ENCODE assay signal across 25 cellular contexts in the genomic region with DNA sequence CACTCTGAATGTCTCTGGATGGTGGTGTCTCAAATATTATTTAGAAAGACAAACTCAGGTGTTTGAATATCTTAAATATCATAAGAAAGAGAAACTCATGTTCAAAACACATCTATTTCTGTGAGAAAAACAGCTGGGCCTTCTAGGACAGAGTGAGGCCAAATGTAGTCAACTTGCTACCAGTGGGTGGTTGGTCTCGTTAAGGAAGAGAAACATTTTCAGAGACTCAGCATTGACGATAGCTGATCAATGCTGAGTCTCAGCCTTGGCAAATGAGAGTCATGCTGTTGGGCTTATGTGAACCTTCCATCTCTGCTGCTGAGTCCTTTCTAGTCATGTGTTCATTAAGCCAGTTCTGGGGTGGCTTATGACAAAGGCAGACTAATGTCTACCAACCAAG.
DNase-seq lines count a peak whose midpoint lies in the region; ATAC-seq, FAIRE-seq and TF ChIP-seq lines count a peak whose summit lies in the region.
"Had no signal": no experiment of that assay in that cellular context is flagged by ENCODE, and none has a peak within 500 bp of the region (broad histone marks: within the 10 kb centered on the region; RNA-seq: fewer than 3 reads in every experiment).

No MANE protein-coding gene starts in this region.

- H3K27me3 Mint-ChIP-seq in activated CD8-positive, alpha-beta T cell treated with anti-CD3 and anti-CD28 coated beads, Interleukin-2, amount 10 ng/mL, durations not matched to agents 7 days and 5 days (ENCODE audit: low read depth), result no peaks in the 10 kb centered on the region
- H3K27me3 Mint-ChIP-seq: T-cell had no signal

- no peak overlapping the region for H3K4me3 Mint-ChIP-seq in activated CD8-positive, alpha-beta T cell treated with anti-CD3 and anti-CD28 coated beads, Interleukin-2, amount 10 ng/mL, durations not matched to agents 7 days and 5 days
- H3K4me3 Mint-ChIP-seq: H9; T-cell; T-helper 2 cell treated with Interferon-gamma antibody and Interleukin-4, amounts not matched to agents 5 μg/mL and 100 μg/mL, for 36 hours had no signal

- H3K9me3 Mint-ChIP-seq in activated CD8-positive, alpha-beta T cell treated with anti-CD3 and anti-CD28 coated beads, Interleukin-2, amount 10 ng/mL, durations not matched to agents 7 days and 5 days (ENCODE audit: insufficient read depth), result no peaks in the 10 kb centered on the region
- H3K9me3 Mint-ChIP-seq: H9; T-helper 2 cell treated with Interferon-gamma antibody and Interleukin-4, amounts not matched to agents 5 μg/mL and 100 μg/mL, for 36 hours had no signal

- no peak overlapping the region for H3K27ac Mint-ChIP-seq in activated CD8-positive, alpha-beta T cell treated with anti-CD3 and anti-CD28 coated beads, Interleukin-2, amount 10 ng/mL, durations not matched to agents 7 days and 5 days
- H3K27ac Mint-ChIP-seq: H9; T-cell; T-helper 2 cell treated with Interferon-gamma antibody and Interleukin-4, amounts not matched to agents 5 μg/mL and 100 μg/mL, for 36 hours had no signal

- ATAC-seq in HG02852 (IDR thresholded peaks at IDR 0.05; ENCODE audit: unreplicated experiment), result peak; percentile 87
- ATAC-seq in activated CD8-positive, alpha-beta T cell treated with anti-CD3 and anti-CD28 coated beads, Interleukin-2, amount 10 ng/mL, durations not matched to agents 7 days and 5 days, result no peak
- ATAC-seq: GM12878, Panc1, T-cell had no signal

- H3K9me3 ChIP-seq in tibial artery, result no peaks in the 10 kb centered on the region

- H3K4me1 Mint-ChIP-seq in activated CD8-positive, alpha-beta T cell treated with anti-CD3 and anti-CD28 coated beads, Interleukin-2, amount 10 ng/mL, durations not matched to agents 7 days and 5 days (ENCODE audit: low read depth), result no peaks in the 10 kb centered on the region
- H3K4me1 Mint-ChIP-seq: T-cell had no signal

- FAIRE-seq in HTR-8/SVneo (lab: Jason Lieb, UNC), result no peak
- FAIRE-seq: GM12878, GM19239 had no signal

- TF ChIP-seq CTCF in GM12865 (IDR thresholded peaks at IDR 0.05; ENCODE audit: insufficient read depth, low read depth, low read length, missing control alignments) (no peak), GM20000 (IDR thresholded peaks at IDR 0.05; ENCODE audit: extremely low read depth, missing control alignments) (no peak), KMS-11 (conservative IDR thresholded peaks at IDR 0.05; ENCODE audit: low read depth, low read length) (no peak), tibial artery (IDR thresholded peaks at IDR 0.05) (no peak)

- TF ChIP-seq POLR2A in erythroblast (IDR thresholded peaks at IDR 0.05; ENCODE audit: low read length), result no peak

- CTCF ChIA-PET in activated CD8-positive, alpha-beta T cell treated with anti-CD3 and anti-CD28 coated beads, Interleukin-2, amount 10 ng/mL, durations not matched to agents 7 days and 5 days (lab: Charles Lee), result no interaction called here

- H3K27me3 ChIP-seq in KMS-11 (ENCODE audit: insufficient read depth, low read depth) (no peaks in the 10 kb centered on the region), tibial artery (no peaks in the 10 kb centered on the region)

- H3K4me3 ChIP-seq in GM12865 (ENCODE audit: low read depth, low read length) (no peak overlapping the region), KMS-11 (IDR thresholded peaks at IDR 0.05; ENCODE audit: insufficient read depth, low read depth, low read length) (no peak overlapping the region), tibial artery (no peak overlapping the region)
- H3K4me3 ChIP-seq: GM12878 had no signal

- peak overlapping the region; percentile 64 for H3K4me2 ChIP-seq in KMS-11

- POLR2A ChIA-PET in activated CD8-positive, alpha-beta T cell treated with anti-CD3 and anti-CD28 coated beads, Interleukin-2, amount 10 ng/mL, durations not matched to agents 7 days and 5 days (lab: Charles Lee), result no interaction called here

- H3K36me3 Mint-ChIP-seq in activated CD8-positive, alpha-beta T cell treated with anti-CD3 and anti-CD28 coated beads, Interleukin-2, amount 10 ng/mL, durations not matched to agents 7 days and 5 days (ENCODE audit: low read depth), result no peaks in the 10 kb centered on the region
- H3K36me3 Mint-ChIP-seq: T-cell had no signal

- peaks cover 30% of the 10 kb centered on the region for H3K4me1 ChIP-seq in KMS-11 (ENCODE audit: low read depth, poor library complexity, severe bottlenecking)
- peaks cover 0 to 42% (median 19%) of the 10 kb centered on the region in 4 donors for H3K4me1 ChIP-seq in tibial artery

- H3K9ac ChIP-seq in KMS-11, result no peak overlapping the region; the same call in 1 of the 2 replicates

- DNase-seq in GM12865 (ENCODE audit: low read depth) (peak; percentile 5), GM20000 (ENCODE audit: low spot score) (peak; percentile 10), tibial artery (no peak), erythroblast (lab: John Stamatoyannopoulos, UW) (no peak), HTR-8/SVneo (ENCODE audit: insufficient read length, low spot score) (no peak)
- DNase-seq in activated CD8-positive, alpha-beta T cell treated with anti-CD3 and anti-CD28 coated beads, Interleukin-2, amount 10 ng/mL, durations not matched to agents 7 days and 5 days, result no peak
- DNase-seq: 8988T, ACHN, H9, IMR-90, KG1, NCI-H1048, NCI-H1417, NCI-H1694, NCI-H2029 treated with DMSO at 0.1 percent for 48 hours, NCI-H526 treated with DMSO at 0.1 percent for 48 hours, SHP77, T-cell had no signal

- H3K27ac ChIP-seq in KMS-11, result peak overlapping the region; percentile 70
- H3K27ac ChIP-seq in tibial artery, result no peak overlapping the region
- H3K27ac ChIP-seq: RWPE1 had no signal

- H2AFZ ChIP-seq in KMS-11 (ENCODE audit: low read depth), result peak overlapping the region; percentile 39; the same call in 1 of the 2 replicates

- H3K36me3 ChIP-seq in KMS-11 (ENCODE audit: insufficient read depth) (no peaks in the 10 kb centered on the region), tibial artery (no peaks in the 10 kb centered on the region)

- H4K20me1 ChIP-seq in KMS-11 (ENCODE audit: insufficient read depth), result no peaks in the 10 kb centered on the region

- H3K79me2 ChIP-seq in KMS-11 (ENCODE audit: insufficient read depth, low read depth), result no peaks in the 10 kb centered on the region

- intact Hi-C loops in tibial artery (cut with DNase I; ENCODE audit: low total_unique reads), result no loop called here

Comparison
In these comparisons a context has a peak if more than half of its experiments do, and no peak if none do; other contexts are left out.
1. DNase-seq: peak in GM12865 (single experiment) and GM20000 (single experiment); none in tibial artery (0 of 2), erythroblast (0 of 2), activated CD8-positive, alpha-beta T cell treated with anti-CD3 and anti-CD28 coated beads, Interleukin-2, amount 10 ng/mL, durations not matched to agents 7 days and 5 days (single experiment) and HTR-8/SVneo (single experiment).